In genomic region chr3:87797872-87798566, GRCh38 we compare ENCODE assay signal across 1 cellular context.
TF ChIP-seq lines count a peak whose summit lies in the region.

No MANE protein-coding gene starts in this region.

TF ChIP-seq in K562, 482 proteins besides CTCF, POLR2A, EP300 and RAD21 (continued from another document and continues in another):
- TF ChIP-seq ZNF398 (CRISPR knock-in tag; IDR thresholded peaks at IDR 0.05) (no peak), ZBTB7A (IDR thresholded peaks at IDR 0.05; ENCODE audit: borderline replicate concordance, control insufficient read depth, low read depth, low read length) (no peak), RB1 (IDR thresholded peaks at IDR 0.05; ENCODE audit: low read depth) (no peak), PHF8 (IDR thresholded peaks at IDR 0.05; ENCODE audit: borderline replicate concordance, low read length) (no peak), ARHGAP35 (IDR thresholded peaks at IDR 0.05; ENCODE audit: partially characterized antibody) (no peak), MTA3 (IDR thresholded peaks at IDR 0.05; ENCODE audit: borderline replicate concordance) (0 out of 2 replicates have a peak, but pooled peaks have one; percentile 33), ZNF76 (CRISPR knock-in tag; IDR thresholded peaks at IDR 0.05; ENCODE audit: borderline replicate concordance) (no peak), ID3 (CRISPR knock-in tag; IDR thresholded peaks at IDR 0.05) (no peak), ID3 (tag; IDR thresholded peaks at IDR 0.05) (no peak), CBFB (CRISPR knock-in tag; IDR thresholded peaks at IDR 0.05) (no peak), E2F6 (IDR thresholded peaks at IDR 0.05; ENCODE audit: borderline replicate concordance in 1 of 2, extremely low read depth in 1 of 2, insufficient read depth in 1 of 2, insufficient read length in 1 of 2, low read depth in 1 of 2, low read length in 1 of 2, poor library complexity in 1 of 2, severe bottlenecking in 1 of 2) (peak; percentile 25 to 52), RBM34 (IDR thresholded peaks at IDR 0.05; ENCODE audit: borderline replicate concordance, insufficient read depth, low read length) (no peak), POLR2H (tag; IDR thresholded peaks at IDR 0.05; ENCODE audit: low read depth) (no peak), SMAD4 (CRISPR knock-in tag; conservative IDR thresholded peaks at IDR 0.05) (0 out of 2 replicates have a peak, but pooled peaks have one; percentile 35), BRCA1 (IDR thresholded peaks at IDR 0.05) (no peak), BRCA1 (CRISPR knock-in tag; IDR thresholded peaks at IDR 0.05) (no peak), ZNF316 (IDR thresholded peaks at IDR 0.05) (peak; percentile 66; the same call in 1 of the 2 replicates), ZNF589 (CRISPR knock-in tag; IDR thresholded peaks at IDR 0.05; ENCODE audit: low read depth) (peak; percentile 13; the same call in 1 of the 2 replicates), ZNF766 (CRISPR knock-in tag; conservative IDR thresholded peaks at IDR 0.05) (no peak; the same call in none of the 2 replicates), NFE2 (IDR thresholded peaks at IDR 0.05; ENCODE audit: low read depth) (no peak), RCOR1 (IDR thresholded peaks at IDR 0.05; ENCODE audit: borderline replicate concordance in 1 of 2, low read depth in 2 of 2, low read length in 2 of 2) (peak in 1 of 2 experiments; percentile 64; a peak in 1 of 4 replicates), NR2C2 (CRISPR knock-in tag; IDR thresholded peaks at IDR 0.05) (no peak), NR2C2 (tag; IDR thresholded peaks at IDR 0.05) (0 out of 2 replicates have a peak, but pooled peaks have one; percentile 20), SMARCA4 (IDR thresholded peaks at IDR 0.05) (peak; percentile 9; the same call in 1 of the 2 replicates), PREB (CRISPR knock-in tag; IDR thresholded peaks at IDR 0.05) (no peak), ZNF41 (CRISPR knock-in tag; conservative IDR thresholded peaks at IDR 0.05) (no peak), ADNP (tag; IDR thresholded peaks at IDR 0.05) (no peak), CCNT2 (IDR thresholded peaks at IDR 0.05; ENCODE audit: borderline replicate concordance, extremely low read depth, insufficient read length, low read depth, low read length) (peak; percentile 17), NR4A1 (CRISPR knock-in tag; IDR thresholded peaks at IDR 0.05) (no peak), NR4A1 (tag; IDR thresholded peaks at IDR 0.05) (peak; percentile 50; the same call in 1 of the 2 replicates), DEAF1 (CRISPR knock-in tag; IDR thresholded peaks at IDR 0.05) (no peak), ZNF764 (CRISPR knock-in tag; IDR thresholded peaks at IDR 0.05; ENCODE audit: low read depth) (no peak), FOXP1 (CRISPR knock-in tag; IDR thresholded peaks at IDR 0.05) (no peak), ZNF609 (CRISPR knock-in tag; IDR thresholded peaks at IDR 0.05; ENCODE audit: borderline replicate concordance) (no peak), CTBP1 (IDR thresholded peaks at IDR 0.05; ENCODE audit: borderline replicate concordance) (peak; percentile 78), XRCC5 (IDR thresholded peaks at IDR 0.05; ENCODE audit: low read depth, low read length) (no peak), COPS2 (conservative IDR thresholded peaks at IDR 0.05) (no peak), ZNF644 (tag; IDR thresholded peaks at IDR 0.05; ENCODE audit: low read depth) (peak; percentile 47; the same call in 1 of the 2 replicates), DIDO1 (tag; IDR thresholded peaks at IDR 0.05; ENCODE audit: low read depth) (no peak), L3MBTL2 (IDR thresholded peaks at IDR 0.05) (peak; percentile 82), RBFOX2 (IDR thresholded peaks at IDR 0.05; ENCODE audit: low read depth, low read length) (peak; percentile 68), XRCC4 (IDR thresholded peaks at IDR 0.05; ENCODE audit: extremely low read depth, insufficient read depth, insufficient read length) (no peak)
- TF ChIP-seq, protein P1, sequence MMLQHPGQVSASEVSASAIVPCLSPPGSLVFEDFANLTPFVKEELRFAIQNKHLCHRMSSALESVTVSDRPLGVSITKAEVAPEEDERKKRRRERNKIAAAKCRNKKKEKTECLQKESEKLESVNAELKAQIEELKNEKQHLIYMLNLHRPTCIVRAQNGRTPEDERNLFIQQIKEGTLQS (IDR thresholded peaks at IDR 0.05) = peak; percentile 84
- TF ChIP-seq, protein P1 (CRISPR knock-in tag; conservative IDR thresholded peaks at IDR 0.05) = no peak
- TF ChIP-seq, protein P2, sequence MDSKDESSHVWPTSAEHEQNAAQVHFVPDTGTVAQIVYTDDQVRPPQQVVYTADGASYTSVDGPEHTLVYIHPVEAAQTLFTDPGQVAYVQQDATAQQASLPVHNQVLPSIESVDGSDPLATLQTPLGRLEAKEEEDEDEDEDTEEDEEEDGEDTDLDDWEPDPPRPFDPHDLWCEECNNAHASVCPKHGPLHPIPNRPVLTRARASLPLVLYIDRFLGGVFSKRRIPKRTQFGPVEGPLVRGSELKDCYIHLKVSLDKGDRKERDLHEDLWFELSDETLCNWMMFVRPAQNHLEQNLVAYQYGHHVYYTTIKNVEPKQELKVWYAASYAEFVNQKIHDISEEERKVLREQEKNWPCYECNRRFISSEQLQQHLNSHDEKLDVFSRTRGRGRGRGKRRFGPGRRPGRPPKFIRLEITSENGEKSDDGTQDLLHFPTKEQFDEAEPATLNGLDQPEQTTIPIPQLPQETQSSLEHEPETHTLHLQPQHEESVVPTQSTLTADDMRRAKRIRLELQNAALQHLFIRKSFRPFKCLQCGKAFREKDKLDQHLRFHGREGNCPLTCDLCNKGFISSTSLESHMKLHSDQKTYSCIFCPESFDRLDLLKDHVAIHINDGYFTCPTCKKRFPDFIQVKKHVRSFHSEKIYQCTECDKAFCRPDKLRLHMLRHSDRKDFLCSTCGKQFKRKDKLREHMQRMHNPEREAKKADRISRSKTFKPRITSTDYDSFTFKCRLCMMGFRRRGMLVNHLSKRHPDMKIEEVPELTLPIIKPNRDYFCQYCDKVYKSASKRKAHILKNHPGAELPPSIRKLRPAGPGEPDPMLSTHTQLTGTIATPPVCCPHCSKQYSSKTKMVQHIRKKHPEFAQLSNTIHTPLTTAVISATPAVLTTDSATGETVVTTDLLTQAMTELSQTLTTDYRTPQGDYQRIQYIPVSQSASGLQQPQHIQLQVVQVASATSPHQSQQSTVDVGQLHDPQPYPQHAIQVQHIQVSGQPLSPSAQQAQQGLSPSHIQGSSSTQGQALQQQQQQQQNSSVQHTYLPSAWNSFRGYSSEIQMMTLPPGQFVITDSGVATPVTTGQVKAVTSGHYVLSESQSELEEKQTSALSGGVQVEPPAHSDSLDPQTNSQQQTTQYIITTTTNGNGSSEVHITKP (IDR thresholded peaks at IDR 0.05; ENCODE audit: partially characterized antibody) = peak; percentile 44
- TF ChIP-seq, protein P3, sequence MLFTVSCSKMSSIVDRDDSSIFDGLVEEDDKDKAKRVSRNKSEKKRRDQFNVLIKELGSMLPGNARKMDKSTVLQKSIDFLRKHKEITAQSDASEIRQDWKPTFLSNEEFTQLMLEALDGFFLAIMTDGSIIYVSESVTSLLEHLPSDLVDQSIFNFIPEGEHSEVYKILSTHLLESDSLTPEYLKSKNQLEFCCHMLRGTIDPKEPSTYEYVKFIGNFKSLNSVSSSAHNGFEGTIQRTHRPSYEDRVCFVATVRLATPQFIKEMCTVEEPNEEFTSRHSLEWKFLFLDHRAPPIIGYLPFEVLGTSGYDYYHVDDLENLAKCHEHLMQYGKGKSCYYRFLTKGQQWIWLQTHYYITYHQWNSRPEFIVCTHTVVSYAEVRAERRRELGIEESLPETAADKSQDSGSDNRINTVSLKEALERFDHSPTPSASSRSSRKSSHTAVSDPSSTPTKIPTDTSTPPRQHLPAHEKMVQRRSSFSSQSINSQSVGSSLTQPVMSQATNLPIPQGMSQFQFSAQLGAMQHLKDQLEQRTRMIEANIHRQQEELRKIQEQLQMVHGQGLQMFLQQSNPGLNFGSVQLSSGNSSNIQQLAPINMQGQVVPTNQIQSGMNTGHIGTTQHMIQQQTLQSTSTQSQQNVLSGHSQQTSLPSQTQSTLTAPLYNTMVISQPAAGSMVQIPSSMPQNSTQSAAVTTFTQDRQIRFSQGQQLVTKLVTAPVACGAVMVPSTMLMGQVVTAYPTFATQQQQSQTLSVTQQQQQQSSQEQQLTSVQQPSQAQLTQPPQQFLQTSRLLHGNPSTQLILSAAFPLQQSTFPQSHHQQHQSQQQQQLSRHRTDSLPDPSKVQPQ (CRISPR knock-in tag; IDR thresholded peaks at IDR 0.05; ENCODE audit: borderline replicate concordance) = no peak
